22 cellular contexts compared by ENCODE assay signal in the genomic region with DNA sequence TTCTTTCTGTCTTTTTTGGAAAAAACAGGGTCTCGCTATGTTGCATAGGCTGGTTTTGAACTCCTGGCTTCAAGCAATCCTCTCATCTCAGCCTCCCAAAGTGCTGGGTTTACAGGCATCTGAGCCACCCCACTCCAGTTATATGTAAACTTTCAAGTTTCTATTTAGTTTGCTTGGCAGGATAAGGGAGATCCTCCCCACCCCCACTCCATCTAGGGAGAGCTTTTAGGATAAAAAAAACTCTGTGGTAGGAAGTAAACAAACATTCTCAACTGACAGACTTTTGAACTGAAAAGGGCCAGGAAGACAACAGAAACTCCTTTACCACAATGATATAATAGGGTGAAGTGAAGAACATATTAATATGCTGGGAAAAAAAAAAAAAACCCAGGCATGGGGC. TPM values are rescaled to one million over a fixed set of nuclear protein-coding genes. Genes with fewer than 3 reads are reported as not detected.
DNase-seq lines count a peak whose midpoint lies in the region; ATAC-seq lines count a peak whose summit lies in the region.
"Had no signal": no experiment of that assay in that cellular context is flagged by ENCODE, and none has a peak within 500 bp of the region (broad histone marks: within the 10 kb centered on the region; RNA-seq: fewer than 3 reads in every experiment).

No MANE protein-coding gene starts in this region.

- H3K9me3 ChIP-seq in MG63 (peaks cover 2% of the 10 kb centered on the region; the same call in 1 of the 2 replicates), esophagus (ENCODE audit: control insufficient read depth in 2 of 2, insufficient read depth in 1 of 2, low read depth in 1 of 2, low read length in 1 of 2) (no peaks in the 10 kb centered on the region), skeletal muscle satellite cell (replicated peaks; ENCODE audit: low read length) (no peaks in the 10 kb centered on the region)
- H3K9me3 ChIP-seq: upper lobe of right lung had no signal

- H3K4me1 Mint-ChIP-seq in T-helper 1 cell treated with Interleukin-12 subunit alpha and Interleukin-12 subunit beta and Interleukin-4 antibody, amounts not matched to agents 30 μg/mL and 1 μg/mL, for 36 hours (ENCODE audit: low read depth) = peaks cover 31% of the 10 kb centered on the region

- DNase-seq in T-helper 1 cell = no peak
- peak; percentile 12 for DNase-seq in MG63
- DNase-seq in NOMO-1 treated with dmso at 0.1 percent for 144 hours (lab: John Stamatoyannopoulos, UW; ENCODE audit: unreplicated experiment) = no peak
- no peak for DNase-seq in SIG-M5 (lab: John Stamatoyannopoulos, UW)
- DNase-seq: 8988T; activated T-cell treated with anti-CD3 and anti-CD28 coated beads, Interleukin-2, amount 50 U/mL, for 24 hours; GF-D8; NCI-H1048; NCI-H2081 treated with DMSO at 0.1 percent for 48 hours; NCI-H510A; Right ventricle myocardium superior; upper lobe of right lung had no signal

- H3K27me3 ChIP-seq in MG63 (no peaks in the 10 kb centered on the region), esophagus (ENCODE audit: control insufficient read depth in 1 of 2, insufficient read depth in 2 of 2, low read length in 2 of 2) (no peaks in the 10 kb centered on the region), skeletal muscle satellite cell (ENCODE audit: control insufficient read depth, insufficient read depth, low read length) (no peaks in the 10 kb centered on the region)
- H3K27me3 ChIP-seq: upper lobe of right lung had no signal

- peaks cover 0 to 2% of the 10 kb centered on the region in 2 donors for H3K4me1 ChIP-seq in esophagus (ENCODE audit: control insufficient read depth in 2 of 2, insufficient read depth in 2 of 2, low read length in 1 of 2)
- H3K4me1 ChIP-seq in skeletal muscle satellite cell (ENCODE audit: control insufficient read depth, insufficient read depth, low read length) = peaks cover 31% of the 10 kb centered on the region
- H3K4me1 ChIP-seq: upper lobe of right lung had no signal

- peak overlapping the region; percentile 21 for H3K27ac Mint-ChIP-seq in T-helper 1 cell treated with Interleukin-12 subunit alpha and Interleukin-12 subunit beta and Interleukin-4 antibody, amounts not matched to agents 30 μg/mL and 1 μg/mL, for 36 hours
- H3K27ac Mint-ChIP-seq: activated naive CD4-positive, alpha-beta T cell treated with anti-CD3 and anti-CD28 coated beads for 36 hours; stimulated activated naive CD8-positive, alpha-beta T cell treated with anti-CD3 and anti-CD28 coated beads, Interleukin-15, amount 100 ng/mL, for 72 hours had no signal

- peak overlapping the region; percentile 23 for H3K4me2 ChIP-seq in skeletal muscle satellite cell (ENCODE audit: low read length)

- H3K27me3 Mint-ChIP-seq in T-helper 1 cell treated with Interleukin-12 subunit alpha and Interleukin-12 subunit beta and Interleukin-4 antibody, amounts not matched to agents 30 μg/mL and 1 μg/mL, for 36 hours (ENCODE audit: low read depth) = no peaks in the 10 kb centered on the region
- H3K27me3 Mint-ChIP-seq: activated T-cell treated with anti-CD3 and anti-CD28 coated beads, Interleukin-2, amount 50 U/mL, for 24 hours; stimulated activated naive CD8-positive, alpha-beta T cell treated with anti-CD3 and anti-CD28 coated beads, Interleukin-15, amount 100 ng/mL, for 72 hours had no signal

- WGBS in esophagus, 2 donors = 91 to 98% methylated on average over 1 of the region's 1 CpG

- H3K27ac ChIP-seq in esophagus (ENCODE audit: low read depth in 2 of 2, low read length in 1 of 2) = peak overlapping the region; percentile 8 to 61
- H3K27ac ChIP-seq: upper lobe of right lung, WERI-Rb-1 had no signal

- no peak overlapping the region for H3K4me3 Mint-ChIP-seq in T-helper 1 cell treated with Interleukin-12 subunit alpha and Interleukin-12 subunit beta and Interleukin-4 antibody, amounts not matched to agents 30 μg/mL and 1 μg/mL, for 36 hours
- H3K4me3 Mint-ChIP-seq: activated CD8-positive, alpha-beta T cell treated with anti-CD3 and anti-CD28 coated beads, Interleukin-2, amount 10 ng/mL, durations not matched to agents 7 days and 5 days; activated naive CD4-positive, alpha-beta T cell treated with anti-CD3 and anti-CD28 coated beads for 36 hours; activated T-cell treated with anti-CD3 and anti-CD28 coated beads, Interleukin-2, amount 50 U/mL, for 24 hours; stimulated activated naive CD8-positive, alpha-beta T cell treated with anti-CD3 and anti-CD28 coated beads, Interleukin-15, amount 100 ng/mL, for 72 hours had no signal

- peaks cover under 1% of the 10 kb centered on the region for H3K9me3 Mint-ChIP-seq in T-helper 1 cell treated with Interleukin-12 subunit alpha and Interleukin-12 subunit beta and Interleukin-4 antibody, amounts not matched to agents 30 μg/mL and 1 μg/mL, for 36 hours
- H3K9me3 Mint-ChIP-seq: activated naive CD4-positive, alpha-beta T cell treated with anti-CD3 and anti-CD28 coated beads for 36 hours; activated T-cell treated with anti-CD3 and anti-CD28 coated beads, Interleukin-2, amount 50 U/mL, for 24 hours; stimulated activated naive CD8-positive, alpha-beta T cell treated with anti-CD3 and anti-CD28 coated beads, Interleukin-15, amount 100 ng/mL, for 72 hours had no signal

- peak overlapping the region; percentile 43 for H3K9ac ChIP-seq in skeletal muscle satellite cell (ENCODE audit: low read depth, low read length)

- ATAC-seq in HG03457 (IDR thresholded peaks at IDR 0.05; ENCODE audit: unreplicated experiment) = no peak
- ATAC-seq: sciatic nerve had no signal

- H3K36me3 ChIP-seq in MG63 = no peaks in the 10 kb centered on the region
- no peaks in the 10 kb centered on the region for H3K36me3 ChIP-seq in esophagus (ENCODE audit: control insufficient read depth in 2 of 2, insufficient read depth in 2 of 2, low read length in 1 of 2)
- no peaks in the 10 kb centered on the region for H3K36me3 ChIP-seq in skeletal muscle satellite cell (ENCODE audit: insufficient read depth, low read length)
- H3K36me3 ChIP-seq: upper lobe of right lung, WERI-Rb-1 had no signal

- H3K4me3 ChIP-seq in MG63 = no peak overlapping the region
- H3K4me3 ChIP-seq in esophagus (ENCODE audit: low read depth in 1 of 2, low read length in 2 of 2) = no peak overlapping the region
- H3K4me3 ChIP-seq in skeletal muscle satellite cell (ENCODE audit: low read length) = no peak overlapping the region
- H3K4me3 ChIP-seq: K562, upper lobe of right lung had no signal

- H3K36me3 Mint-ChIP-seq in T-helper 1 cell treated with Interleukin-12 subunit alpha and Interleukin-12 subunit beta and Interleukin-4 antibody, amounts not matched to agents 30 μg/mL and 1 μg/mL, for 36 hours (ENCODE audit: low read depth) = peaks cover 2% of the 10 kb centered on the region

RNA-seq across cellular contexts. Expression of a gene that starts 41.0 kb away (rescaled TPM):
- total RNA-seq in MG63 (2014; rRNA removed; shearing (Covaris generic); ENCODE audit: low replicate concordance) = 1.1 and 1.4 TPM in 2 replicates
- 10 to 100 TPM; 11.7 to 14.0 TPM for polyA plus RNA-seq in esophagus
- total RNA-seq in skeletal muscle satellite cell (2012; rRNA removed) = 5.7 and 7.6 TPM in 2 replicates
